21 cellular contexts compared by ENCODE assay signal in genomic region chr10:92413519-92413918, GRCh38.
"Had no signal": no experiment of that assay in that cellular context is flagged by ENCODE, and none has a peak within 500 bp of the region (broad histone marks: within the 10 kb centered on the region; RNA-seq: fewer than 3 reads in every experiment).

No MANE protein-coding gene starts in this region.

- H3K9me3 ChIP-seq: testis had no signal

- H3K27ac ChIP-seq: coronary artery, foreskin keratinocyte, testis had no signal

- DNase-seq: activated CD4-positive, alpha-beta T cell treated with anti-CD3 and anti-CD28 coated beads, Interleukin-2, amount 10 ng/mL, durations not matched to agents 24 days and 14 days; activated CD8-positive, alpha-beta memory T cell treated with anti-CD3 and anti-CD28 coated beads, Interleukin-2, amount 10 ng/mL, durations not matched to agents 7 days and 5 days; activated CD8-positive, alpha-beta T cell treated with anti-CD3 and anti-CD28 coated beads for 36 hours; activated gamma-delta T cell; activated naive CD4-positive, alpha-beta T cell treated with anti-CD3 and anti-CD28 coated beads, Interleukin-2, amount 50 U/mL, for 16 hours; activated naive CD8-positive, alpha-beta T cell treated with anti-CD3 and anti-CD28 coated beads, Interleukin-2, amount 50 U/mL, for 24 hours; activated T-cell treated with anti-CD3 and anti-CD28 coated beads for 4 hours; cerebellar nuclear complex; erythroblast; foreskin keratinocyte; hippocampal formation; left ventricle myocardium superior; midbrain; natural killer cell; stimulated activated CD4-positive, alpha-beta T cell treated with anti-CD3 and anti-CD28 coated beads, Interleukin-2, amount 100 ng/mL, for 48 hours; stimulated activated CD8-positive, alpha-beta memory T cell treated with anti-CD3 and anti-CD28 coated beads, Interleukin-4, amount 100 ng/mL, for 48 hours; stimulated activated naive B cell treated with anti-CD40 and anti-IgM and Interleukin-4, amounts not matched to agents 10 μg/mL and 1 μg/mL and 100 μg/mL, for 72 hours; T-helper 9 cell; testis had no signal

- H3K4me3 ChIP-seq: coronary artery, testis had no signal

- H3K4me1 ChIP-seq: foreskin keratinocyte, testis had no signal

- ATAC-seq: activated CD4-positive, CD25-positive, alpha-beta regulatory T cell treated with anti-CD3 and anti-CD28 coated beads, Interleukin-2, amount 50 U/mL, for 24 hours; activated CD8-positive, alpha-beta memory T cell treated with anti-CD3 and anti-CD28 coated beads, Interleukin-2, amount 10 ng/mL, durations not matched to agents 7 days and 5 days; activated CD8-positive, alpha-beta T cell treated with anti-CD3 and anti-CD28 coated beads for 36 hours; activated naive CD8-positive, alpha-beta T cell treated with anti-CD3 and anti-CD28 coated beads, Interleukin-2, amount 50 U/mL, for 24 hours; foreskin keratinocyte; left ventricle myocardium superior; natural killer cell; stimulated activated naive B cell treated with anti-CD40 and anti-IgM and Interleukin-4, amounts not matched to agents 10 μg/mL and 1 μg/mL and 100 μg/mL, for 72 hours had no signal

- H3K27me3 ChIP-seq: testis had no signal
